Comparison of ENCODE assay signal across 23 cellular contexts in the genomic region with DNA sequence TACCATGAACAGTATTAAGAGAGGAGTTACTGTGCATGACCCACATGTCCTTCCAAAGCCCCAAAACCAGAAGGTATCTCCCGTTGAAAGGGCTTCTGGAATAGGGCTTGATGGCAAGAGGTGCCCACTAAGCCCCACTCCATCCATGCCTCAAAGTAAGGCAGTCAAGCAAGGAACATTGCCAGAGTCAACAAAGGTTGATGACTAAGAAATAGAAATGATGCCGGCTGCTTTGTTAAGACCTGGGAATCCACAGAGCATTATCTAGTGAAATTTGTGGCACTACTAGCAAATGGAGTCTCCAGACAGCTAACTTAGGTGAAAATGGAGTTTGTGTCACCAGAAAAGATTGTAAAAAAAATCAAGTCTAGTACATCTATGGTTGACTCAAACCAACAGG. TPM values are rescaled to one million over a fixed set of nuclear protein-coding genes. Genes with fewer than 3 reads are reported as not detected.
A peak's percentile ranks its signal among the peaks of the same experiment; 100 is the strongest.
DNase-seq lines count a peak whose midpoint lies in the region; ATAC-seq and TF ChIP-seq lines count a peak whose summit lies in the region.
"Had no signal": no experiment of that assay in that cellular context is flagged by ENCODE, and none has a peak within 500 bp of the region (broad histone marks: within the 10 kb centered on the region; RNA-seq: fewer than 3 reads in every experiment).

No MANE protein-coding gene starts in this region.

- H3K36me3 ChIP-seq in IMR-90 (ENCODE audit: control insufficient read depth, insufficient read depth, low read length) (no peaks in the 10 kb centered on the region), mammary epithelial cell (ENCODE audit: insufficient read depth, low read length) (no peaks in the 10 kb centered on the region), neuronal stem cell (replicated peaks in 1 of 2; ENCODE audit: control insufficient read depth in 2 of 2, insufficient read depth in 2 of 2, low read length in 2 of 2) (peaks cover 0 to 25% of the 10 kb centered on the region in 2 donors)
- H3K36me3 ChIP-seq: WERI-Rb-1 had no signal

- no peak overlapping the region for H3K14ac ChIP-seq in IMR-90 (replicated peaks; ENCODE audit: low read depth, low read length)
- no peak overlapping the region for H3K14ac ChIP-seq in neuronal stem cell (ENCODE audit: low read length)

- H4K8ac ChIP-seq in IMR-90 (ENCODE audit: low read depth in 2 of 2, low read length in 2 of 2) (no peak overlapping the region), neuronal stem cell (ENCODE audit: low read depth, low read length) (no peak overlapping the region)

- DNase-seq in Daoy (ENCODE audit: low read depth) (peak; percentile 42), IMR-90 (peak; percentile 41), mammary epithelial cell (peak; percentile 56), kidney tubule cell (ENCODE audit: low spot score) (peak; percentile 45), neuronal stem cell (ENCODE audit: low spot score) (no peak), NCI-H187 (lab: John Stamatoyannopoulos, UW) (no peak)
- DNase-seq: activated CD4-positive, alpha-beta T cell treated with anti-CD3 and anti-CD28 coated beads, Interleukin-2, amount 50 U/mL, for 1 hour; activated CD8-positive, alpha-beta memory T cell treated with anti-CD3 and anti-CD28 coated beads, Interleukin-2, amount 10 ng/mL, durations not matched to agents 7 days and 5 days; activated naive CD4-positive, alpha-beta T cell treated with anti-CD3 and anti-CD28 coated beads, Interleukin-2, amount 10 ng/mL, durations not matched to agents 7 days and 5 days; heart right ventricle; natural killer cell; NCI-H1048; NCI-H187 treated with DMSO at 0.1 percent for 48 hours; NCI-H526 treated with DMSO at 0.1 percent for 48 hours; spleen; stimulated activated CD4-positive, alpha-beta T cell treated with anti-CD3 and anti-CD28 coated beads, Interleukin-4, amount 100 ng/mL, for 1 hour; stimulated activated naive B cell treated with anti-CD40 and anti-IgM and Interleukin-4, amounts not matched to agents 10 μg/mL and 1 μg/mL and 100 μg/mL, for 72 hours; WERI-Rb-1 had no signal

- H2AFZ ChIP-seq in IMR-90 (replicated peaks; ENCODE audit: low read length, poor library complexity) (no peak overlapping the region), mammary epithelial cell (ENCODE audit: low read depth, low read length) (no peak overlapping the region), neuronal stem cell (ENCODE audit: low read length) (no peak overlapping the region)

- no peaks in the 10 kb centered on the region; the same call in 1 of the 2 replicates for H3K27me3 ChIP-seq in IMR-90 (ENCODE audit: control insufficient read depth, insufficient read depth, low read length)
- no peaks in the 10 kb centered on the region for H3K27me3 ChIP-seq in mammary epithelial cell (ENCODE audit: insufficient read depth, low read length)
- no peaks in the 10 kb centered on the region for H3K27me3 ChIP-seq in neuronal stem cell (ENCODE audit: control insufficient read depth in 3 of 3, insufficient read depth in 3 of 3, low read depth in 1 of 3, low read length in 3 of 3)
- H3K27me3 ChIP-seq: heart right ventricle, spleen had no signal

- no peak overlapping the region for H2AK9ac ChIP-seq in IMR-90 (replicated peaks; ENCODE audit: low read depth, low read length, poor library complexity)

- H2BK5ac ChIP-seq in IMR-90 (ENCODE audit: low read depth, low read length, poor library complexity, severe bottlenecking) (no peak overlapping the region), neuronal stem cell (ENCODE audit: low read length) (no peak overlapping the region)

- H2BK120ac ChIP-seq in IMR-90 (ENCODE audit: low read depth, low read length) = no peak overlapping the region
- H2BK120ac ChIP-seq in neuronal stem cell (ENCODE audit: low read depth, low read length) = no peak overlapping the region

- H3K4me3 ChIP-seq in IMR-90 (ENCODE audit: insufficient read depth, low read depth, low read length) (no peak overlapping the region), mammary epithelial cell (replicated peaks in 1 of 3; ENCODE audit: insufficient read depth in 1 of 3, low read depth in 2 of 3, low read length in 3 of 3) (no peak overlapping the region), neuronal stem cell (ENCODE audit: low read length in 2 of 2) (no peak overlapping the region)
- H3K4me3 ChIP-seq: heart right ventricle, SK-N-MC, spleen had no signal

- no peak overlapping the region for H3K18ac ChIP-seq in IMR-90 (ENCODE audit: low read depth, low read length)
- H3K18ac ChIP-seq in neuronal stem cell (ENCODE audit: low read length) = no peak overlapping the region

- H3K4me1 ChIP-seq in IMR-90 (ENCODE audit: control insufficient read depth, insufficient read depth, low read length) (no peaks in the 10 kb centered on the region), mammary epithelial cell (ENCODE audit: insufficient read depth, low read length) (peaks cover 3% of the 10 kb centered on the region), neuronal stem cell (ENCODE audit: control insufficient read depth in 2 of 2, insufficient read depth in 1 of 2, low read depth in 1 of 2, low read length in 2 of 2) (peaks cover 0 to 5% of the 10 kb centered on the region in 2 donors)

- no TSS peak for BruUV-seq in IMR-90 (replicated peaks; lab: Mats Ljungman, UMichigan)
- no TSS peak for BruUV-seq in mammary epithelial cell (replicated peaks; lab: Mats Ljungman, UMichigan)

- CTCF ChIA-PET in IMR-90 (lab: Yijun Ruan, JAX) = interaction anchor here (0.9 kb wide), 1 partner anchor 29 kb away, joined by 3 read pairs; no protein-coding TSS in a partner anchor
- CTCF ChIA-PET in mammary epithelial cell (lab: Charles Lee; ENCODE audit: low non-redundant PET) = no interaction called here

- H3K23ac ChIP-seq in IMR-90 (ENCODE audit: low read depth, low read length) (no peak overlapping the region), neuronal stem cell (ENCODE audit: low read depth, low read length, poor library complexity) (no peak overlapping the region)

- POLR2A ChIA-PET in IMR-90 (lab: Charles Lee; ENCODE audit: unreplicated experiment) = no interaction called here

- H2BK20ac ChIP-seq in IMR-90 (ENCODE audit: low read depth, low read length) = no peak overlapping the region

- no peaks in the 10 kb centered on the region for H3K9me1 ChIP-seq in IMR-90 (ENCODE audit: insufficient read depth, low read length)

- no peak for TF ChIP-seq POLR2A in IMR-90 (IDR thresholded peaks at IDR 0.05; ENCODE audit: low read depth, low read length)

- no peak overlapping the region for H3K9ac ChIP-seq in IMR-90 (ENCODE audit: low read depth, low read length)
- H3K9ac ChIP-seq in mammary epithelial cell (ENCODE audit: insufficient read depth, low read length) = no peak overlapping the region
- H3K9ac ChIP-seq in neuronal stem cell (ENCODE audit: low read depth, low read length, poor library complexity) = no peak overlapping the region

- H3K27ac ChIP-seq in IMR-90 (ENCODE audit: insufficient read depth, low read length) (no peak overlapping the region), mammary epithelial cell (ENCODE audit: insufficient read depth, low read depth, low read length) (no peak overlapping the region), neuronal stem cell (replicated peaks; ENCODE audit: low read length) (no peak overlapping the region)
- H3K27ac ChIP-seq: C4-2B, heart right ventricle, RWPE1, SK-N-MC, spleen, WERI-Rb-1 had no signal

- H4K20me1 ChIP-seq in IMR-90 (ENCODE audit: insufficient read depth, low read length) (no peaks in the 10 kb centered on the region), mammary epithelial cell (ENCODE audit: insufficient read depth, low read length) (no peaks in the 10 kb centered on the region)

- H2BK15ac ChIP-seq in IMR-90 (ENCODE audit: low read depth, low read length) = no peak overlapping the region
- H2BK15ac ChIP-seq in neuronal stem cell (ENCODE audit: low read length) = no peak overlapping the region

- H3K79me1 ChIP-seq in IMR-90 (ENCODE audit: low read depth in 1 of 2, low read length in 2 of 2) (no peaks in the 10 kb centered on the region), neuronal stem cell (ENCODE audit: low read depth, low read length) (no peaks in the 10 kb centered on the region)

- TF ChIP-seq RAD21 in IMR-90 (IDR thresholded peaks at IDR 0.05; ENCODE audit: low read length) = no peak

- H2BK12ac ChIP-seq in neuronal stem cell (ENCODE audit: low read length) = no peak overlapping the region

- dilution Hi-C loops in IMR-90 (cut with HindIII; ENCODE audit: low sequenced_read_pairs, unreplicated experiment) = no loop called here
- dilution Hi-C loops in mammary epithelial cell (cut with HindIII; ENCODE audit: low sequenced_read_pairs) = no loop called here

- H2AK5ac ChIP-seq in IMR-90 (ENCODE audit: low read depth, low read length) = peak overlapping the region; percentile 24; the same call in 1 of the 2 replicates
- H2AK5ac ChIP-seq in neuronal stem cell (ENCODE audit: low read depth, low read length) = no peak overlapping the region

- H3K4ac ChIP-seq in IMR-90 (ENCODE audit: low read depth, low read length) (no peak overlapping the region), neuronal stem cell (ENCODE audit: low read length) (no peak overlapping the region)

- intact Hi-C loops in IMR-90 (cut with micrococcal nuclease) = no loop called here
- intact Hi-C loops in mammary epithelial cell (cut with micrococcal nuclease) = no loop called here

- peaks cover 12% of the 10 kb centered on the region for H3K79me2 ChIP-seq in mammary epithelial cell (ENCODE audit: insufficient read depth, low read length)

- H4K91ac ChIP-seq in IMR-90 (ENCODE audit: insufficient read depth, low read depth, low read length) (no peak overlapping the region), neuronal stem cell (ENCODE audit: low read depth, low read length, poor library complexity) (no peak overlapping the region)

- 0 out of 2 replicates have a peak, but pooled peaks have one; percentile 11 for ATAC-seq in IMR-90 (ENCODE audit: low read depth)
- no peak for ATAC-seq in HG03469 (IDR thresholded peaks at IDR 0.05; ENCODE audit: unreplicated experiment)

- in situ Hi-C loops in IMR-90 (cut with MboI; ENCODE audit: low sequenced_read_pairs) = no loop called here
- in situ Hi-C loops in mammary epithelial cell (cut with MboI; ENCODE audit: low sequenced_read_pairs in 2 of 2) = loop anchor here in 1 of 2 donors (10.0 kb wide), 1 partner anchor 77 kb away; no protein-coding TSS in a partner anchor

- H3K56ac ChIP-seq in IMR-90 (ENCODE audit: extremely low read depth, insufficient read depth, low read length) = no peak overlapping the region

- H3K4me2 ChIP-seq in IMR-90 (ENCODE audit: low read depth, low read length) (no peak overlapping the region), mammary epithelial cell (ENCODE audit: insufficient read depth, low read depth, low read length) (no peak overlapping the region), neuronal stem cell (ENCODE audit: insufficient read depth, low read length, poor library complexity, severe bottlenecking) (no peak overlapping the region)

- TF ChIP-seq CTCF in IMR-90 (conservative IDR thresholded peaks at IDR 0.05; ENCODE audit: low read depth, low read length) = no peak
- no peak for TF ChIP-seq CTCF in mammary epithelial cell (conservative IDR thresholded peaks at IDR 0.05 in 1 of 2, IDR thresholded peaks at IDR 0.05 in 1 of 2; ENCODE audit: extremely low read depth in 1 of 2, insufficient read depth in 1 of 2, low read depth in 1 of 2, low read length in 2 of 2)

- H3K9me3 ChIP-seq in IMR-90 (ENCODE audit: control insufficient read depth, insufficient read depth, low read length) (no peaks in the 10 kb centered on the region), mammary epithelial cell (replicated peaks; ENCODE audit: insufficient read depth, low read length) (no peaks in the 10 kb centered on the region), neuronal stem cell (replicated peaks in 1 of 2; ENCODE audit: control insufficient read depth in 2 of 2, insufficient read depth in 1 of 2, low read depth in 1 of 2, low read length in 2 of 2) (no peaks in the 10 kb centered on the region)
- H3K9me3 ChIP-seq: heart right ventricle, spleen had no signal

- no CpG with 5 or more reads among the region's 2 CpGs for WGBS in IMR-90 (ENCODE audit: extremely low coverage in 2 of 2, insufficient read length in 1 of 2), 2 experiments
- WGBS in mammary epithelial cell (ENCODE audit: low coverage, missing lambda C conversion rate) = 64% methylated on average over 2 of the region's 2 CpGs
- WGBS in neuronal stem cell (ENCODE audit: extremely low coverage in 2 of 2, insufficient read length in 2 of 2, insufficient replicate concordance in 1 of 2), 2 donors = no CpG with 5 or more reads among the region's 2 CpGs

- no peak overlapping the region for H4K5ac ChIP-seq in IMR-90 (ENCODE audit: low read depth, low read length)

RNA-seq across cellular contexts. Expression of gene SFR1, which starts 6.2 kb away (rescaled TPM):
- 14.3 and 14.4 TPM in 2 replicates for total RNA-seq in Daoy (2014; rRNA removed; shearing (Covaris generic))
- total RNA-seq in IMR-90 (2012; rRNA removed) (1.6 and 5.6 TPM in 2 replicates), mammary epithelial cell (10 to 100 TPM in 1 of 2 donors, 1 to 10 TPM in 1; 5.8 to 16.4 TPM)
- polyA plus RNA-seq in IMR-90 (2012; rRNA removed) (2.0 and 2.3 TPM in 2 replicates), mammary epithelial cell (7.9 TPM)
- polyA plus RNA-seq in IMR-90 (2012; cell fraction: cytosol; rRNA removed) = 0.42 and 1.0 TPM in 2 replicates
- 0.08 and 1.3 TPM in 2 replicates for polyA plus RNA-seq in IMR-90 (2012; cell fraction: nucleus; rRNA removed; ENCODE audit: low replicate concordance)
- 7.0 TPM for polyA minus RNA-seq in mammary epithelial cell
- 7.5 TPM for polyA plus RNA-seq in neuronal stem cell (2013, experiment 1 of 2)
- 8.5 TPM for polyA plus RNA-seq in neuronal stem cell (2013, experiment 2 of 2)

RNA-seq across cellular contexts. Expression of gene COL17A1, which starts 42.5 kb away (rescaled TPM):
- total RNA-seq in Daoy (2014; rRNA removed; shearing (Covaris generic)) = 0.06 and 0.23 TPM in 2 replicates
- total RNA-seq in IMR-90 (2012; rRNA removed) = 0.18 and 0.83 TPM in 2 replicates
- polyA plus RNA-seq in IMR-90 (2012; rRNA removed) = 0.14 and 0.32 TPM in 2 replicates
- 0.11 TPM in 2 replicates for polyA plus RNA-seq in IMR-90 (2012; cell fraction: cytosol; rRNA removed)
- polyA plus RNA-seq in IMR-90 (2012; cell fraction: nucleus; rRNA removed; ENCODE audit: low replicate concordance) = 0.60 and 0.83 TPM in 2 replicates
- total RNA-seq in mammary epithelial cell = 1,000 to 10,000 TPM; 1,287 to 2,380 TPM
- 2,244 TPM for polyA plus RNA-seq in mammary epithelial cell
- polyA minus RNA-seq in mammary epithelial cell = 1,040 TPM
- 1.3 TPM for polyA plus RNA-seq in neuronal stem cell (2013, experiment 1 of 2)
- 1.2 TPM for polyA plus RNA-seq in neuronal stem cell (2013, experiment 2 of 2)
- total RNA-seq: activated CD8-positive, alpha-beta memory T cell treated with anti-CD3 and anti-CD28 coated beads, Interleukin-2, amount 10 ng/mL, durations not matched to agents 7 days and 5 days; activated T-cell treated with anti-CD3 and anti-CD28 coated beads, Interleukin-2, amount 50 U/mL, for 72 hours; natural killer cell had no signal

Comparison
In these comparisons a context has a peak if more than half of its experiments do, and no peak if none do; other contexts are left out.
1. DNase-seq: peak in Daoy (single experiment), IMR-90 (single experiment), mammary epithelial cell (single experiment) and kidney tubule cell (single experiment); none in neuronal stem cell (single experiment) and NCI-H187 (0 of 2).
2. RNA of gene COL17A1, which starts 42.5 kb away (total RNA-seq): 1,287 to 2,380 TPM in mammary epithelial cell; 0.06 to 0.23 TPM in Daoy and 0.18 to 0.83 TPM in IMR-90; every median in the first group is over 100 times any median in the second.